1 cellular context compared by ENCODE assay signal in the genomic region with DNA sequence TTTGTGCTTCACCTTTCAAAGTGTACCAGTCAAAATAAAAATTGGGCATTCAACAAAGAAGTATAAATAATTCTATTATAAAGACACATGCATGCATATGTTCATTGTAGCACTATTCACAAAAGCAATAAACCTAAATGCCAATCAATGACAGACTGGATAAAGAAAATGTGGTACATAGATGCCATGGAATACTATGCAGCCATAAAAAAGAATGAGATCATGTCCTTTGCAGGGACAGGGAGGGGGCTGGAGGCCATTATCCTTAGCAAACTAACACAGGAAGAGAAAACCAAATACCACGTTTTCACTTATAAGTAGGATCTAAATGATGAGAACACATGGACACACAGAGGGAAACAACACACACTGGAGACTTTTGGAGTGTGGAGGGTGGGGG. TPM values are rescaled to one million over a fixed set of nuclear protein-coding genes. Genes with fewer than 3 reads are reported as not detected.
"Had no signal": no experiment of that assay in that cellular context is flagged by ENCODE, and none has a peak within 500 bp of the region (broad histone marks: within the 10 kb centered on the region; RNA-seq: fewer than 3 reads in every experiment).

No MANE protein-coding gene starts in this region.

RNA-seq across cellular contexts. Expression of a gene that starts 28.2 kb away (rescaled TPM):
- total RNA-seq: H7 had no signal
